2 cellular contexts compared by ENCODE assay signal in the genomic region with DNA sequence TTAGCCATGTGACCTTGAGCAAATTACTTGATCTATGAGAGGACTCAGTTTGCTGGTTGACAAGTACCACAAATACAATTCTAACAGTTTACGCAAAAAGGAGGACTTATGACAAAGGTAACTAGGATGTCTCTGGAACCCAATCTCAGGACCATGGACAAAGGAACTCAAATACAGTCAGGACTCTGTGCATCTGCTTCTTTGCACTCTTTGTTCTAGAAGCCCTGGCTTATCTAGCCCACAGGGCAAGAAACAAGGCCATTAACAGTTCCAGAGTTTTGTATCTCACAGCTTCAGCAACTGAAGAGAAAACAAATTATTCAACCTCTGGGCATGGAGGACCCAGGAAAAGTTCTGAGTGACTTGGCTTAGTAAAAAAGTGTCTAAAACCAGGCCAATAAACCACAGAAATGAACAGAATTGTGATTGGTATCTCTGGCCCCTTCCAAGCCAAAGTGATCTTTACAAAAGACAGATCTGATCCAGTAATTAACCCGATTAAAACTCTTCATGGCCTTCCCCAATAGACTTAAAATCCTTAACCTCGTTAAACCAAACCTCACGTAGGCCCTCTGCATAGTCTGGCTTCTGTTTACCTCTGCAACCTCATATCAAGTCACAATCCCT.
A peak's percentile ranks its signal among the peaks of the same experiment; 100 is the strongest.
TF ChIP-seq lines count a peak whose summit lies in the region.

No MANE protein-coding gene starts in this region.

TF ChIP-seq in IMR-90, 13 proteins besides CTCF, POLR2A, EP300 and RAD21:
- no peak for TF ChIP-seq RCOR1 (IDR thresholded peaks at IDR 0.05; ENCODE audit: insufficient replicate concordance, low read length)

TF ChIP-seq in SK-N-SH, 30 proteins besides CTCF, POLR2A, EP300 and RAD21:
- no peak for TF ChIP-seq RFX5 (IDR thresholded peaks at IDR 0.05; ENCODE audit: low read length)
- TF ChIP-seq FOSL2 (IDR thresholded peaks at IDR 0.05; ENCODE audit: borderline replicate concordance, low read depth): no peak
- TF ChIP-seq REST (IDR thresholded peaks at IDR 0.05; ENCODE audit: low read depth, low read length): peak; percentile 92
- TF ChIP-seq GATA2 (CRISPR knock-in tag; IDR thresholded peaks at IDR 0.05): peak; percentile 28; the same call in 1 of the 2 replicates
- no peak for TF ChIP-seq TEAD4 (IDR thresholded peaks at IDR 0.05; ENCODE audit: borderline replicate concordance, insufficient read depth)
- TF ChIP-seq, protein P1, sequence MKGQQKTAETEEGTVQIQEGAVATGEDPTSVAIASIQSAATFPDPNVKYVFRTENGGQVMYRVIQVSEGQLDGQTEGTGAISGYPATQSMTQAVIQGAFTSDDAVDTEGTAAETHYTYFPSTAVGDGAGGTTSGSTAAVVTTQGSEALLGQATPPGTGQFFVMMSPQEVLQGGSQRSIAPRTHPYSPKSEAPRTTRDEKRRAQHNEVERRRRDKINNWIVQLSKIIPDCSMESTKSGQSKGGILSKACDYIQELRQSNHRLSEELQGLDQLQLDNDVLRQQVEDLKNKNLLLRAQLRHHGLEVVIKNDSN (IDR thresholded peaks at IDR 0.05; ENCODE audit: borderline replicate concordance, low read depth): no peak
- TF ChIP-seq SMC3 (IDR thresholded peaks at IDR 0.05; ENCODE audit: low read depth, low read length): no peak
